10 cellular contexts compared by ENCODE assay signal in genomic region chr21:46551636-46552241, GRCh38. TPM values are rescaled to one million over a fixed set of nuclear protein-coding genes. Genes with fewer than 3 reads are reported as not detected.
DNase-seq lines count a peak whose midpoint lies in the region; ATAC-seq and TF ChIP-seq lines count a peak whose summit lies in the region.
"Had no signal": no experiment of that assay in that cellular context is flagged by ENCODE, and none has a peak within 500 bp of the region (broad histone marks: within the 10 kb centered on the region; RNA-seq: fewer than 3 reads in every experiment).

No MANE protein-coding gene starts in this region.

- POLR2A ChIA-PET in activated CD8-positive, alpha-beta T cell treated with anti-CD3 and anti-CD28 coated beads for 36 hours (lab: Charles Lee), result interaction anchor here (0.8 to 2.3 kb wide), 9 partner anchors 9 to 267 kb away, joined by 3 to 17 read pairs (median 5); partner anchors contain the start of gene DIP2A

- ATAC-seq in GM18909 (IDR thresholded peaks at IDR 0.05; ENCODE audit: poor library complexity, unreplicated experiment) (peak; percentile 44), SK-N-SH treated with all-trans-retinoic acid at 6 μM for 48 hours (no peak)
- peak; percentile 76 for ATAC-seq in activated CD8-positive, alpha-beta T cell treated with anti-CD3 and anti-CD28 coated beads for 36 hours

- no peaks in the 10 kb centered on the region for H3K9me3 Mint-ChIP-seq in activated CD8-positive, alpha-beta T cell treated with anti-CD3 and anti-CD28 coated beads for 36 hours
- no peaks in the 10 kb centered on the region for H3K9me3 Mint-ChIP-seq in endothelial cell (ENCODE audit: unreplicated experiment)

- TF ChIP-seq POLR2A in erythroblast (IDR thresholded peaks at IDR 0.05; ENCODE audit: low read length), result no peak

- peaks cover 25% of the 10 kb centered on the region for H3K36me3 Mint-ChIP-seq in activated CD8-positive, alpha-beta T cell treated with anti-CD3 and anti-CD28 coated beads for 36 hours (ENCODE audit: low read depth)
- H3K36me3 Mint-ChIP-seq in endothelial cell (ENCODE audit: low read depth, unreplicated experiment), result peaks cover 59% of the 10 kb centered on the region

- H3K27me3 Mint-ChIP-seq in activated CD8-positive, alpha-beta T cell treated with anti-CD3 and anti-CD28 coated beads for 36 hours, result no peaks in the 10 kb centered on the region
- H3K27me3 Mint-ChIP-seq in endothelial cell (ENCODE audit: unreplicated experiment), result peaks cover 5% of the 10 kb centered on the region

- H3K27ac Mint-ChIP-seq in activated CD8-positive, alpha-beta T cell treated with anti-CD3 and anti-CD28 coated beads for 36 hours, result peak overlapping the region; percentile 87
- peak overlapping the region; percentile 98 for H3K27ac Mint-ChIP-seq in endothelial cell (ENCODE audit: unreplicated experiment)

- H3K4me3 Mint-ChIP-seq in activated CD8-positive, alpha-beta T cell treated with anti-CD3 and anti-CD28 coated beads for 36 hours, result peak overlapping the region; percentile 66
- H3K4me3 Mint-ChIP-seq in endothelial cell (ENCODE audit: unreplicated experiment), result no peak overlapping the region

- intact Hi-C loops in activated CD8-positive, alpha-beta T cell treated with anti-CD3 and anti-CD28 coated beads for 36 hours (cut with micrococcal nuclease), result no loop called here

- CTCF ChIA-PET in activated CD8-positive, alpha-beta T cell treated with anti-CD3 and anti-CD28 coated beads for 36 hours (lab: Charles Lee), result interaction anchor here (0.7 to 1.8 kb wide), 18 partner anchors 9 to 114 kb away, joined by 3 to 9 read pairs (median 4); no protein-coding TSS in a partner anchor

- TF ChIP-seq CTCF in activated CD8-positive, alpha-beta T cell treated with anti-CD3 and anti-CD28 coated beads for 36 hours (IDR thresholded peaks at IDR 0.05), result peak; percentile 8
- no peak for TF ChIP-seq CTCF in endothelial cell (IDR thresholded peaks at IDR 0.05; ENCODE audit: unreplicated experiment)

- peak; percentile 67 for DNase-seq in activated CD8-positive, alpha-beta T cell treated with anti-CD3 and anti-CD28 coated beads for 36 hours
- DNase-seq in endothelial cell (ENCODE audit: low spot score) (no peak), DMS79 treated with DMSO at 0.1 percent for 48 hours (lab: John Stamatoyannopoulos, UW) (no peak), erythroblast (lab: John Stamatoyannopoulos, UW) (no peak), NCI-H2029 (lab: John Stamatoyannopoulos, UW) (no peak)
- peak; percentile 40 to 46 for DNase-seq in stimulated activated CD4-positive, alpha-beta T cell treated with anti-CD3 and anti-CD28 coated beads, Interleukin-2, amount 100 ng/mL, for 24 hours
- DNase-seq: DND-41, kidney had no signal

- H3K4me1 Mint-ChIP-seq in activated CD8-positive, alpha-beta T cell treated with anti-CD3 and anti-CD28 coated beads for 36 hours (ENCODE audit: low read depth), result peaks cover 60% of the 10 kb centered on the region
- H3K4me1 Mint-ChIP-seq in endothelial cell (ENCODE audit: unreplicated experiment), result peaks cover 26% of the 10 kb centered on the region

TF ChIP-seq in SK-N-SH treated with all-trans-retinoic acid at 6 μM for 48 hours, 23 proteins besides CTCF, POLR2A, EP300 and RAD21:
- TF ChIP-seq TSHZ2 (CRISPR knock-in tag; IDR thresholded peaks at IDR 0.05) (no peak), RARB (CRISPR knock-in tag; IDR thresholded peaks at IDR 0.05) (no peak), CSRNP3 (CRISPR knock-in tag; IDR thresholded peaks at IDR 0.05) (no peak), CREB5 (CRISPR knock-in tag; IDR thresholded peaks at IDR 0.05; ENCODE audit: low read depth) (no peak), TCF4 (CRISPR knock-in tag; IDR thresholded peaks at IDR 0.05; ENCODE audit: borderline replicate concordance) (no peak), ZNF70 (CRISPR knock-in tag; IDR thresholded peaks at IDR 0.05) (no peak), PATZ1 (CRISPR knock-in tag; IDR thresholded peaks at IDR 0.05; ENCODE audit: borderline replicate concordance) (no peak), ZFP30 (CRISPR knock-in tag; IDR thresholded peaks at IDR 0.05) (no peak), BACH2 (CRISPR knock-in tag; IDR thresholded peaks at IDR 0.05; ENCODE audit: borderline replicate concordance) (no peak), ISL1 (CRISPR knock-in tag; IDR thresholded peaks at IDR 0.05) (no peak)

RNA-seq across cellular contexts. Expression of gene S100B, which starts 53.1 kb away (rescaled TPM):
- 1 to 10 TPM; 2.7 to 3.0 TPM for total RNA-seq in activated CD8-positive, alpha-beta T cell treated with anti-CD3 and anti-CD28 coated beads for 36 hours
- 0.54 TPM for total RNA-seq in endothelial cell (ENCODE audit: unreplicated experiment)

Comparison
In these comparisons a context has a peak if more than half of its experiments do, and no peak if none do; other contexts are left out.
1. DNase-seq: peak in activated CD8-positive, alpha-beta T cell treated with anti-CD3 and anti-CD28 coated beads for 36 hours (single experiment) and stimulated activated CD4-positive, alpha-beta T cell treated with anti-CD3 and anti-CD28 coated beads, Interleukin-2, amount 100 ng/mL, for 24 hours (2 of 2); none in endothelial cell (single experiment), DMS79 treated with DMSO at 0.1 percent for 48 hours (single experiment), erythroblast (0 of 2) and NCI-H2029 (single experiment).